28 cellular contexts compared by ENCODE assay signal in the genomic region with DNA sequence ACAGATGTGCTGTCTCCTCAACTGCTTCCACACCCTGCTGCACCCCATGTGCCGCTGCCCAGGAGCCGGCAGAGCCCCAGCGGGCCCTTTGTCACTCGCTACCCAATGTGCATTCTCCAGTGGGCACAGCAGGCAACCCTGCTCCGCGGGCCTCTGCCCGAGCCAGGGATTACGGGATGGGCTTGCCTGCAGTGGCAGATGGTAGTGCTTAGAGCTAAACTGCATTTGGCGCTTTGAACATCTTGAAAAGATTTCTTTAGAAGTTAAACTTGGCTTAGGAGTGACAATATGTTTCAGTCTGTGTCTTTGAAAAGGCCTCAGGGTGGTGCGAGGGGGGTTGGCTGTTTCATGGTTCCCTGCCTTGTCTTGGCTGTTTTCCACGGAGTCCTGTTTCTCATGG.
DNase-seq lines count a peak whose midpoint lies in the region; ATAC-seq and TF ChIP-seq lines count a peak whose summit lies in the region.
"Had no signal": no experiment of that assay in that cellular context is flagged by ENCODE, and none has a peak within 500 bp of the region (broad histone marks: within the 10 kb centered on the region; RNA-seq: fewer than 3 reads in every experiment).

No MANE protein-coding gene starts in this region.

- CTCF ChIA-PET in A673 (lab: Charles Lee) = no interaction called here

- H2AFZ ChIP-seq in H9 (ENCODE audit: low read length) = no peak overlapping the region

- H3K9me3 Mint-ChIP-seq in H9 = no peaks in the 10 kb centered on the region
- H3K9me3 Mint-ChIP-seq: activated CD4-positive, alpha-beta T cell treated with anti-CD3 and anti-CD28 coated beads, Interleukin-2, amount 10 ng/mL, durations not matched to agents 24 days and 14 days had no signal

- H3K4me3 Mint-ChIP-seq in H9 = no peak overlapping the region
- H3K4me3 Mint-ChIP-seq: activated CD4-positive, alpha-beta T cell treated with anti-CD3 and anti-CD28 coated beads, Interleukin-2, amount 10 ng/mL, durations not matched to agents 24 days and 14 days; activated naive CD8-positive, alpha-beta T cell; CD4-positive, alpha-beta memory T cell had no signal

- DNase-seq in A673 (ENCODE audit: low spot score) (peak; percentile 46), H9 (peak; percentile 31), NCI-H69 (lab: John Stamatoyannopoulos, UW) (peak; percentile 91), iPS-NIHi11 (ENCODE audit: low spot score) (peak; percentile 58), RKO (ENCODE audit: low spot score) (no peak), MG63 (no peak)
- DNase-seq in activated CD8-positive, alpha-beta memory T cell treated with anti-CD3 and anti-CD28 coated beads, Interleukin-2, amount 50 U/mL, for 48 hours = no peak
- DNase-seq: activated CD4-positive, alpha-beta T cell treated with anti-CD3 and anti-CD28 coated beads, Interleukin-2, amount 10 ng/mL, durations not matched to agents 24 days and 14 days; activated CD8-positive, alpha-beta memory T cell treated with anti-CD3 and anti-CD28 coated beads for 24 hours; activated effector memory CD4-positive, alpha-beta T cell treated with anti-CD3 and anti-CD28 coated beads, Interleukin-2, amount 50 U/mL, for 16 hours; CD4-positive, alpha-beta memory T cell; effector CD8-positive, alpha-beta T cell; Kasumi-1; NCI-H1436; NCI-H526; SJCRH30; stimulated activated naive CD8-positive, alpha-beta T cell treated with anti-CD3 and anti-CD28 coated beads, Interleukin-15, Interleukin-2, amounts not matched to agents 100 U/mL and 50 U/mL, for 24 hours; SW 1271; testis had no signal

- H3K36me3 ChIP-seq in A673 (ENCODE audit: insufficient read depth, low read length, poor library complexity, severe bottlenecking) (no peaks in the 10 kb centered on the region), MG63 (no peaks in the 10 kb centered on the region)
- H3K36me3 ChIP-seq: right atrium auricular region, SJCRH30 had no signal

- H3K27me3 Mint-ChIP-seq in H9 (ENCODE audit: low read depth) = no peaks in the 10 kb centered on the region; the same call in 1 of the 2 replicates
- H3K27me3 Mint-ChIP-seq: activated CD4-positive, alpha-beta T cell treated with anti-CD3 and anti-CD28 coated beads, Interleukin-2, amount 10 ng/mL, durations not matched to agents 24 days and 14 days had no signal

- POLR2A ChIA-PET in A673 (lab: Charles Lee; ENCODE audit: low non-redundant PET) = no interaction called here

- no peak overlapping the region for H3K4ac ChIP-seq in H9 (ENCODE audit: low read depth, low read length)

- H3K27me3 ChIP-seq in A673 (replicated peaks; ENCODE audit: insufficient read depth, low read depth, low read length, poor library complexity) = peaks cover 23% of the 10 kb centered on the region
- no peaks in the 10 kb centered on the region for H3K27me3 ChIP-seq in H9 (ENCODE audit: insufficient read depth, low read length)
- no peaks in the 10 kb centered on the region for H3K27me3 ChIP-seq in MG63
- H3K27me3 ChIP-seq: right atrium auricular region, SJCRH30, testis had no signal

- no peak overlapping the region for H2BK15ac ChIP-seq in H9 (ENCODE audit: low read depth, low read length)

- intact Hi-C loops in A673 (cut with micrococcal nuclease; ENCODE audit: unreplicated experiment) = no loop called here

- H3K36me3 Mint-ChIP-seq in H9 (ENCODE audit: insufficient read depth in 1 of 3, low read depth in 3 of 3) = peaks cover 0 to 22% (median 0%) of the 10 kb centered on the region in 3 experiments; a peak in 2 of 7 replicates
- H3K36me3 Mint-ChIP-seq: activated naive CD8-positive, alpha-beta T cell; CD4-positive, alpha-beta memory T cell had no signal

- no peak overlapping the region for H2BK5ac ChIP-seq in H9 (ENCODE audit: insufficient read length, low read length)

- no peaks in the 10 kb centered on the region for H3K23me2 ChIP-seq in H9 (ENCODE audit: insufficient read length, low read depth, low read length, poor library complexity, severe bottlenecking)

- no peak overlapping the region for H3T11ph ChIP-seq in H9 (ENCODE audit: low read length)

- no peak overlapping the region for H2BK20ac ChIP-seq in H9 (ENCODE audit: low read depth, low read length, poor library complexity, severe bottlenecking)

- no peak overlapping the region for H3K14ac ChIP-seq in H9 (ENCODE audit: insufficient read depth, low read length)

- no peak overlapping the region for H3K56ac ChIP-seq in H9 (ENCODE audit: insufficient read length, low read depth, low read length)

- H4K8ac ChIP-seq in H9 (replicated peaks; ENCODE audit: insufficient read length, low read depth, low read length) = no peak overlapping the region

- H4K5ac ChIP-seq in H9 (ENCODE audit: insufficient read length, low read depth, low read length) = peak overlapping the region; percentile 27

- peaks cover 6 to 17% of the 10 kb centered on the region in 2 experiments for H3K4me1 Mint-ChIP-seq in H9
- H3K4me1 Mint-ChIP-seq: activated CD4-positive, alpha-beta T cell treated with anti-CD3 and anti-CD28 coated beads, Interleukin-2, amount 10 ng/mL, durations not matched to agents 24 days and 14 days; CD4-positive, alpha-beta memory T cell had no signal

- no peak overlapping the region for H4K91ac ChIP-seq in H9 (ENCODE audit: insufficient read length, low read depth, low read length)

- H3K4me3 ChIP-seq in A673 (ENCODE audit: low read depth, low read length, poor library complexity, severe bottlenecking) = no peak overlapping the region
- H3K4me3 ChIP-seq in MG63 = no peak overlapping the region
- H3K4me3 ChIP-seq: coronary artery, right atrium auricular region, SJCRH30, smooth muscle cell, testis had no signal

- peak overlapping the region in 1 of 3 experiments; percentile 69; a peak in 2 of 7 replicates for H3K27ac Mint-ChIP-seq in H9
- H3K27ac Mint-ChIP-seq: activated CD4-positive, alpha-beta T cell treated with anti-CD3 and anti-CD28 coated beads, Interleukin-2, amount 10 ng/mL, durations not matched to agents 24 days and 14 days; activated naive CD8-positive, alpha-beta T cell; CD4-positive, alpha-beta memory T cell had no signal

- H2BK12ac ChIP-seq in H9 (ENCODE audit: insufficient read length, low read depth, low read length) = no peak overlapping the region

- H3K27ac ChIP-seq in A673 (ENCODE audit: low read depth, low read length, poor library complexity, severe bottlenecking) = no peak overlapping the region
- H3K27ac ChIP-seq in H9 (ENCODE audit: insufficient read length, low read depth, low read length) = no peak overlapping the region
- H3K27ac ChIP-seq: coronary artery, epithelial cell of prostate, right atrium auricular region, SJCRH30, testis, VCaP had no signal

- H2AK5ac ChIP-seq in H9 (ENCODE audit: insufficient read length, low read length) = no peak overlapping the region

- H3K23ac ChIP-seq in H9 (ENCODE audit: insufficient read length, low read depth, low read length) = no peak overlapping the region

- no peaks in the 10 kb centered on the region for H4K20me1 ChIP-seq in H9 (ENCODE audit: control insufficient read depth, insufficient read depth, insufficient read length)

- H3K9me3 ChIP-seq in A673 (ENCODE audit: low read depth, low read length, poor library complexity, severe bottlenecking) = no peaks in the 10 kb centered on the region
- no peaks in the 10 kb centered on the region for H3K9me3 ChIP-seq in H9 (ENCODE audit: control insufficient read depth, low read depth, low read length)
- H3K9me3 ChIP-seq in MG63 = no peaks in the 10 kb centered on the region
- H3K9me3 ChIP-seq: right atrium auricular region, SJCRH30, testis had no signal

- no peak for ATAC-seq in HG03025 (IDR thresholded peaks at IDR 0.05; ENCODE audit: low FRiP score, unreplicated experiment)
- ATAC-seq: HepG2; left lobe of liver; stimulated activated naive CD8-positive, alpha-beta T cell treated with anti-CD3 and anti-CD28 coated beads, Interleukin-15, Interleukin-2, amounts not matched to agents 100 U/mL and 50 U/mL, for 24 hours had no signal

- BruUV-seq in A673 (replicated peaks; lab: Mats Ljungman, UMichigan) = no TSS peak

- no peak overlapping the region for H3K4me2 ChIP-seq in H9 (ENCODE audit: insufficient read depth, insufficient read length, low read length)
- H3K4me2 ChIP-seq: smooth muscle cell had no signal

- H3K9ac ChIP-seq in H9 (ENCODE audit: extremely low read depth, insufficient read length, low read length) = no peak overlapping the region

- no CpG with 5 or more reads among the region's 11 CpGs for WGBS in H9 (ENCODE audit: extremely low coverage, insufficient read length, low lambda C conversion rate)

- H3K79me1 ChIP-seq in H9 (ENCODE audit: insufficient read depth, low read depth, low read length, poor library complexity, severe bottlenecking) = no peaks in the 10 kb centered on the region

- no peak overlapping the region for H2BK120ac ChIP-seq in H9 (ENCODE audit: low read depth, low read length, poor library complexity, severe bottlenecking)

- H3K4me1 ChIP-seq in A673 (ENCODE audit: insufficient read depth, low read length, poor library complexity, severe bottlenecking) (no peaks in the 10 kb centered on the region), H9 (ENCODE audit: insufficient read depth, low read length) (no peaks in the 10 kb centered on the region; the same call in 1 of the 2 replicates)
- H3K4me1 ChIP-seq: right atrium auricular region, SJCRH30, testis had no signal

- no peak overlapping the region for H3K18ac ChIP-seq in H9 (ENCODE audit: insufficient read length, low read depth, low read length)

- no peaks in the 10 kb centered on the region for H3K79me2 ChIP-seq in H9 (ENCODE audit: insufficient read depth, low read length)

- TF ChIP-seq CTCF in A673 (conservative IDR thresholded peaks at IDR 0.05; ENCODE audit: low read depth, low read length) = no peak
- no peak for TF ChIP-seq CTCF in H9 (conservative IDR thresholded peaks at IDR 0.05)

Comparison
In these comparisons a context has a peak if more than half of its experiments do, and no peak if none do; other contexts are left out.
1. DNase-seq: peak in A673 (single experiment), H9 (single experiment), NCI-H69 (single experiment) and iPS-NIHi11 (single experiment); none in RKO (single experiment), MG63 (single experiment) and activated CD8-positive, alpha-beta memory T cell treated with anti-CD3 and anti-CD28 coated beads, Interleukin-2, amount 50 U/mL, for 48 hours (single experiment).